ENCODE assay signal across 1 cellular context in the genomic region with DNA sequence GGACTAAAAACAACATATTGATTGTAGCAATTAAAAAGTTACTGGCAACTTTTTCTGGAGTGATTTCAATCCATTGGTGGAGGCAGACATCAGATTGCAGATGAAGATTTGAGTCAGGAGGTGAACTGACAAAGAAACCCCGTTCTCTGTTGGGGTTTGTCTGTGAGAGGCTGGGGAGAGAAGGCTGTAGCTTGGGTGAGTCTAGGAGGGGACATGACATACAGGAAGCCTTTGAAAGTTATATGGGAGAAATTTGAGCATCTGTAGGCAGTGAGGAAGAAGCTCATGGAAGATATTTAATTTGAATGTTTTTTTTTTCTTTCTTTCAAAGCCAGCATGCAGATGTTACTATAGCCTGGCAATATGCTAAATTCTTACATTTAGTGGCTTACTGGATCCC.
TF ChIP-seq lines count a peak whose summit lies in the region.

No MANE protein-coding gene starts in this region.

TF ChIP-seq in WTC11, 78 proteins besides CTCF, POLR2A, EP300 and RAD21 (continued from another document):
- TF ChIP-seq, protein P1, sequence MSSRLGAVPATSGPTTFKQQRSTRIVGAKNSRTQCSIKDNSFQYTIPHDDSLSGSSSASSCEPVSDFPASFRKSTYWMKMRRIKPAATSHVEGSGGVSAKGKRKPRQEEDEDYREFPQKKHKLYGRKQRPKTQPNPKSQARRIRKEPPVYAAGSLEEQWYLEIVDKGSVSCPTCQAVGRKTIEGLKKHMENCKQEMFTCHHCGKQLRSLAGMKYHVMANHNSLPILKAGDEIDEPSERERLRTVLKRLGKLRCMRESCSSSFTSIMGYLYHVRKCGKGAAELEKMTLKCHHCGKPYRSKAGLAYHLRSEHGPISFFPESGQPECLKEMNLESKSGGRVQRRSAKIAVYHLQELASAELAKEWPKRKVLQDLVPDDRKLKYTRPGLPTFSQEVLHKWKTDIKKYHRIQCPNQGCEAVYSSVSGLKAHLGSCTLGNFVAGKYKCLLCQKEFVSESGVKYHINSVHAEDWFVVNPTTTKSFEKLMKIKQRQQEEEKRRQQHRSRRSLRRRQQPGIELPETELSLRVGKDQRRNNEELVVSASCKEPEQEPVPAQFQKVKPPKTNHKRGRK (CRISPR knock-in tag; IDR thresholded peaks at IDR 0.05; ENCODE audit: borderline replicate concordance) = no peak
- TF ChIP-seq, protein P2, sequence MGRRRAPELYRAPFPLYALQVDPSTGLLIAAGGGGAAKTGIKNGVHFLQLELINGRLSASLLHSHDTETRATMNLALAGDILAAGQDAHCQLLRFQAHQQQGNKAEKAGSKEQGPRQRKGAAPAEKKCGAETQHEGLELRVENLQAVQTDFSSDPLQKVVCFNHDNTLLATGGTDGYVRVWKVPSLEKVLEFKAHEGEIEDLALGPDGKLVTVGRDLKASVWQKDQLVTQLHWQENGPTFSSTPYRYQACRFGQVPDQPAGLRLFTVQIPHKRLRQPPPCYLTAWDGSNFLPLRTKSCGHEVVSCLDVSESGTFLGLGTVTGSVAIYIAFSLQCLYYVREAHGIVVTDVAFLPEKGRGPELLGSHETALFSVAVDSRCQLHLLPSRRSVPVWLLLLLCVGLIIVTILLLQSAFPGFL (CRISPR knock-in tag; IDR thresholded peaks at IDR 0.05; ENCODE audit: borderline replicate concordance) = no peak
